ENCODE assay signal across 18 cellular contexts in genomic region chr4:39569209-39569608, GRCh38. TPM values are rescaled to one million over a fixed set of nuclear protein-coding genes. Genes with fewer than 3 reads are reported as not detected.
A peak's percentile ranks its signal among the peaks of the same experiment; 100 is the strongest.
DNase-seq lines count a peak whose midpoint lies in the region; ATAC-seq and TF ChIP-seq lines count a peak whose summit lies in the region.
"Had no signal": no experiment of that assay in that cellular context is flagged by ENCODE, and none has a peak within 500 bp of the region (broad histone marks: within the 10 kb centered on the region; RNA-seq: fewer than 3 reads in every experiment).

No MANE protein-coding gene starts in this region.

- no peaks in the 10 kb centered on the region for H3K27me3 Mint-ChIP-seq in stimulated activated naive B cell treated with anti-CD40 and anti-IgM and Interleukin-4, amounts not matched to agents 10 μg/mL and 1 μg/mL and 100 μg/mL, for 72 hours

- H3K4me3 ChIP-seq in PC-3 (ENCODE audit: low read length) (peak overlapping the region; percentile 40; the same call in 1 of the 2 replicates), uterus (no peak overlapping the region)
- H3K4me3 ChIP-seq: upper lobe of right lung had no signal

- H3K9me3 ChIP-seq in PC-3 (ENCODE audit: low read length), result no peaks in the 10 kb centered on the region
- no peaks in the 10 kb centered on the region for H3K9me3 ChIP-seq in uterus
- H3K9me3 ChIP-seq: upper lobe of right lung had no signal

- H3K4me3 Mint-ChIP-seq in stimulated activated naive B cell treated with anti-CD40 and anti-IgM and Interleukin-4, amounts not matched to agents 10 μg/mL and 1 μg/mL and 100 μg/mL, for 72 hours, result peak overlapping the region in 1 of 2 donors; percentile 69
- H3K4me3 Mint-ChIP-seq: activated naive CD4-positive, alpha-beta T cell treated with anti-CD3 and anti-CD28 coated beads for 36 hours had no signal

- H4K20me1 ChIP-seq in PC-3 (ENCODE audit: low read length), result no peaks in the 10 kb centered on the region

- H2AFZ ChIP-seq in PC-3 (ENCODE audit: low read length), result peak overlapping the region; percentile 53; the same call in 1 of the 2 replicates

- no peak for TF ChIP-seq POLR2A in uterus (IDR thresholded peaks at IDR 0.05)

- ATAC-seq in GM21529 (IDR thresholded peaks at IDR 0.05; ENCODE audit: unreplicated experiment) (peak; percentile 40), PC-3 (no peak), foreskin keratinocyte (no peak), GM18861 (IDR thresholded peaks at IDR 0.05; ENCODE audit: unreplicated experiment) (no peak), HG02973 (IDR thresholded peaks at IDR 0.05; ENCODE audit: unreplicated experiment) (no peak), HG03565 (IDR thresholded peaks at IDR 0.05; ENCODE audit: unreplicated experiment) (no peak)
- peak; percentile 23 to 31 for ATAC-seq in stimulated activated naive B cell treated with anti-CD40 and anti-IgM and Interleukin-4, amounts not matched to agents 10 μg/mL and 1 μg/mL and 100 μg/mL, for 72 hours (replicated peaks)
- ATAC-seq: upper lobe of right lung had no signal

- H3K4me2 ChIP-seq in PC-3 (ENCODE audit: low read length), result peak overlapping the region; percentile 77

- peak overlapping the region; percentile 40 for H3K9ac ChIP-seq in PC-3 (ENCODE audit: low read length)

- H3K4me1 ChIP-seq in PC-3 (ENCODE audit: insufficient read depth, low read length), result peaks cover 21% of the 10 kb centered on the region
- peaks cover 13% of the 10 kb centered on the region for H3K4me1 ChIP-seq in foreskin keratinocyte
- H3K4me1 ChIP-seq in uterus, result no peaks in the 10 kb centered on the region
- H3K4me1 ChIP-seq: upper lobe of right lung had no signal

- no peaks in the 10 kb centered on the region for H3K9me2 ChIP-seq in PC-3 (replicated peaks; ENCODE audit: low read length)

- CTCF ChIA-PET in PC-3 (lab: Charles Lee), result no interaction called here

- intact Hi-C loops in PC-3 (cut with micrococcal nuclease) (no loop called here), uterus (cut with DNase I; ENCODE audit: low total_unique reads) (no loop called here)

- peaks cover 18 to 24% of the 10 kb centered on the region in 2 donors for H3K36me3 Mint-ChIP-seq in stimulated activated naive B cell treated with anti-CD40 and anti-IgM and Interleukin-4, amounts not matched to agents 10 μg/mL and 1 μg/mL and 100 μg/mL, for 72 hours

- no peaks in the 10 kb centered on the region for H3K36me3 ChIP-seq in PC-3 (ENCODE audit: low read depth, low read length)
- no peaks in the 10 kb centered on the region for H3K36me3 ChIP-seq in uterus

- no peak overlapping the region for H3K27ac Mint-ChIP-seq in stimulated activated naive B cell treated with anti-CD40 and anti-IgM and Interleukin-4, amounts not matched to agents 10 μg/mL and 1 μg/mL and 100 μg/mL, for 72 hours
- H3K27ac Mint-ChIP-seq: activated naive CD4-positive, alpha-beta T cell treated with anti-CD3 and anti-CD28 coated beads for 36 hours had no signal

- peaks cover 4% of the 10 kb centered on the region for H3F3A ChIP-seq in PC-3 (ENCODE audit: low read length, unreplicated experiment)

- peak overlapping the region; percentile 80 for H3K27ac ChIP-seq in PC-3 (ENCODE audit: low read length)
- peak overlapping the region; percentile 50 for H3K27ac ChIP-seq in foreskin keratinocyte
- H3K27ac ChIP-seq in uterus, result no peak overlapping the region
- H3K27ac ChIP-seq: upper lobe of right lung had no signal

- POLR2A ChIA-PET in PC-3 (lab: Charles Lee; ENCODE audit: unreplicated experiment), result interaction anchor here (0.5 to 0.7 kb wide), 2 partner anchors 12 to 42 kb away, joined by 3 to 4 read pairs; no protein-coding TSS in a partner anchor

- DNase-seq in PC-3 (no peak), foreskin keratinocyte (no peak), uterus (no peak)
- DNase-seq in stimulated activated naive B cell treated with anti-CD40 and anti-IgM and Interleukin-4, amounts not matched to agents 10 μg/mL and 1 μg/mL and 100 μg/mL, for 72 hours, result no peak
- DNase-seq: activated CD4-positive, CD25-positive, alpha-beta regulatory T cell treated with anti-CD3 and anti-CD28 coated beads, Interleukin-2, amount 50 U/mL, for 72 hours; activated naive CD4-positive, alpha-beta T cell treated with anti-CD3 and anti-CD28 coated beads for 36 hours; C1 segment of cervical spinal cord; dermis blood vessel endothelial cell; DMS53; head of caudate nucleus; NCI-H226; NK-92 treated with Interleukin-12 subunit alpha and Interleukin-12 subunit beta, amount 100 ng/mL, for 24 hours; SHP77; upper lobe of right lung had no signal

- peaks cover 7% of the 10 kb centered on the region in 2 donors for H3K9me3 Mint-ChIP-seq in stimulated activated naive B cell treated with anti-CD40 and anti-IgM and Interleukin-4, amounts not matched to agents 10 μg/mL and 1 μg/mL and 100 μg/mL, for 72 hours
- H3K9me3 Mint-ChIP-seq: activated naive CD4-positive, alpha-beta T cell treated with anti-CD3 and anti-CD28 coated beads for 36 hours had no signal

- H3K27me3 ChIP-seq in PC-3 (ENCODE audit: low read length) (no peaks in the 10 kb centered on the region), foreskin keratinocyte (no peaks in the 10 kb centered on the region), uterus (no peaks in the 10 kb centered on the region)
- H3K27me3 ChIP-seq: upper lobe of right lung had no signal

- no peak for TF ChIP-seq CTCF in PC-3 (conservative IDR thresholded peaks at IDR 0.05; ENCODE audit: low read depth, low read length)
- TF ChIP-seq CTCF in foreskin keratinocyte (conservative IDR thresholded peaks at IDR 0.05), result no peak
- TF ChIP-seq CTCF in uterus (IDR thresholded peaks at IDR 0.05), result no peak

- BruUV-seq in PC-3 (replicated peaks; lab: Mats Ljungman, UMichigan), result no TSS peak

- peaks cover 13 to 22% of the 10 kb centered on the region in 2 donors for H3K4me1 Mint-ChIP-seq in stimulated activated naive B cell treated with anti-CD40 and anti-IgM and Interleukin-4, amounts not matched to agents 10 μg/mL and 1 μg/mL and 100 μg/mL, for 72 hours

- no peaks in the 10 kb centered on the region for H3K79me2 ChIP-seq in PC-3 (ENCODE audit: low read length)

RNA-seq across cellular contexts. Expression of gene UGDH, which starts 42.0 kb away (rescaled TPM):
- 50.0 and 53.4 TPM in 2 replicates for total RNA-seq in PC-3 (2014; rRNA removed)
- 33.3 and 33.9 TPM in 2 replicates for total RNA-seq in foreskin keratinocyte
- polyA plus RNA-seq in foreskin keratinocyte, result 13.2 and 14.0 TPM in 2 replicates
- 100 to 1,000 TPM in 1 of 4 donors, 10 to 100 TPM in 3; 36.4 to 192 (median 48.9) TPM for total RNA-seq in uterus

Comparison
In these comparisons a context has a peak if more than half of its experiments do, and no peak if none do; other contexts are left out.
1. ATAC-seq: peak in GM21529 (single experiment) and stimulated activated naive B cell treated with anti-CD40 and anti-IgM and Interleukin-4, amounts not matched to agents 10 μg/mL and 1 μg/mL and 100 μg/mL, for 72 hours (2 of 2); none in PC-3 (single experiment), foreskin keratinocyte (single experiment), GM18861 (single experiment), HG02973 (single experiment) and HG03565 (single experiment).
2. H3K27ac ChIP-seq: peak in PC-3 (single experiment) and foreskin keratinocyte (single experiment); none in uterus (0 of 2).